In the genomic region with DNA sequence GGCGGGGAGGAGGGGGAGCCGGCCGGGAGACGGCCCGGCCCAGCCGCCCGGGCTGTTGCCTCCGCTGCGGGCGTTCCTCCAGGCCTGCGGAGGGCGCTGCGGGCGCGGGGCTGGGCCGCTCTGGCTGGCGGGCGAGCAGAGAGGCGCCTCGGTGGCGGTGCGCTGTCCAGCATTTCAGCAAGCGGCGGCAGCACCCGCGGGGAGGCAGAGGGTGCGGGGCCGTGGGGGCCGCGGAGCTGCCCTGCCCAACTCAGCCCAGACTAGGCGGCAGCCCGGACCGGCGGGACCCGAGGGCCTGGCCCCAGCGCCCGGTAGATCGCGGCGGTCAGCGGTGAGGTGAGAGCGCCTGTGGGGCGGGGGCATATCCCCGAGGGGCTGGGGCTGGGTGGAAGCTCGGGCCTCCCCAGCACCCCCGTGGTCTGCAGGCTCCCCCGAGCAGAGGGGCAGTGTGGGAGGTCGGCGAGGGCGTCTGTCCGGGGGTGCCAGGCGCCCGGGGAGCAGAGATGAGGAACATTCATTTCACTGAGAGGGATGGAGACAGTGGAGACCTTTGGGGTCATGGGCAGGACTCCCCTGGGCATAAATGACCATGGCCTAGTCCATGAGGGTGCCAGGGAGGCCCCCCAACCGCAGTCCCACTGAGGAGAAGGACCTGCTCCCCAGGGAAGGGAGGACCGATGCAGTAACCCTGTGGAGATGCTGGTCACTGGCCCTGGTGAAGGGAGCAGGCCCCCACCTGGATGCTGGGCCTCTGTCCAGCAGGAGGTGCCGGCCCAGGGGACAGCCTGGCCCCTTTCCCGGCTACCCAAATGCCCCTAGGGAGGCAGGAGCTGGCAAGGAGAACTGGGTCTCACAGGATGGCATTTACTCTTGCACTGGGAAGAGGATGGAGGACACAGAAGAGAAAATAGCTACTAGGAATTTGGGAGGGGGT, we compare ENCODE assay signal across 8 cellular contexts. TPM values are rescaled to one million over a fixed set of nuclear protein-coding genes. Genes with fewer than 3 reads are reported as not detected.
DNase-seq lines count a peak whose midpoint lies in the region; ATAC-seq and TF ChIP-seq lines count a peak whose summit lies in the region.

A gene with protein sequence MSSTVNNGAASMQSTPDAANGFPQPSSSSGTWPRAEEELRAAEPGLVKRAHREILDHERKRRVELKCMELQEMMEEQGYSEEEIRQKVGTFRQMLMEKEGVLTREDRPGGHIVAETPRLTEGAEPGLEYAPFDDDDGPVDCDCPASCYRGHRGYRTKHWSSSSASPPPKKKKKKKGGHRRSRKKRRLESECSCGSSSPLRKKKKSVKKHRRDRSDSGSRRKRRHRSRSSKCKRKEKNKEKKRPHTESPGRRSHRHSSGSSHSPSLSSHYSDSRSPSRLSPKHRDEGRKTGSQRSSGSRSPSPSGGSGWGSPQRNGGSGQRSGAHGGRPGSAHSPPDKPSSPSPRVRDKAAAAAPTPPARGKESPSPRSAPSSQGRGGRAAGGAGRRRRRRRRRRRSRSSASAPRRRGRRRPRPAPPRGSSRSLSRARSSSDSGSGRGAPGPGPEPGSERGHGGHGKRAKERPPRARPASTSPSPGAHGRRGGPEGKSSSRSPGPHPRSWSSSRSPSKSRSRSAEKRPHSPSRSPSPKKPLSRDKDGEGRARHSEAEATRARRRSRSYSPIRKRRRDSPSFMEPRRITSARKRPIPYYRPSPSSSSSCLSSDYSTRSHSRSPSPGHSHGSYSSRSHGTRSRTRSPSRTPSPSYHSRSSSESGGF (plus strand): TSS at position 165 of the 934 bp plus-strand sequence. CDS start 33,171 bp downstream, outside the sequence.

- H3K9me3 Mint-ChIP-seq in activated T-helper 2 cell treated with anti-CD3 and anti-CD28 coated beads, Interferon-gamma antibody, Interleukin-2, Interleukin-4, amounts not matched to agents 10 μg/mL and 5 μg/mL and 100 μg/mL, durations not matched to agents 14 hours and 24 hours and 36 hours, result no peaks in the 10 kb centered on the region
- no peaks in the 10 kb centered on the region for H3K9me3 Mint-ChIP-seq in neural crest cell

- TF ChIP-seq CTCF in AG04450 (IDR thresholded peaks at IDR 0.05; ENCODE audit: low read depth, low read length), result peak; percentile 56
- TF ChIP-seq CTCF in LNCAP (IDR thresholded peaks at IDR 0.05), result peak; percentile 75
- peak; percentile 91 for TF ChIP-seq CTCF in RWPE1 (conservative IDR thresholded peaks at IDR 0.05; ENCODE audit: low read depth)
- TF ChIP-seq CTCF in neural crest cell (conservative IDR thresholded peaks at IDR 0.05), result peak; percentile 70

- H3K36me3 Mint-ChIP-seq in activated T-helper 2 cell treated with anti-CD3 and anti-CD28 coated beads, Interferon-gamma antibody, Interleukin-2, Interleukin-4, amounts not matched to agents 10 μg/mL and 5 μg/mL and 100 μg/mL, durations not matched to agents 14 hours and 24 hours and 36 hours (ENCODE audit: low read depth), result no peaks in the 10 kb centered on the region
- no peaks in the 10 kb centered on the region for H3K36me3 Mint-ChIP-seq in neural crest cell (ENCODE audit: low read depth)

- H3K27me3 Mint-ChIP-seq in activated T-helper 2 cell treated with anti-CD3 and anti-CD28 coated beads, Interferon-gamma antibody, Interleukin-2, Interleukin-4, amounts not matched to agents 10 μg/mL and 5 μg/mL and 100 μg/mL, durations not matched to agents 14 hours and 24 hours and 36 hours (ENCODE audit: low read depth), result peaks cover 6% of the 10 kb centered on the region
- H3K27me3 Mint-ChIP-seq in neural crest cell (ENCODE audit: low read depth), result peaks cover 34% of the 10 kb centered on the region

- DNase-seq in AG04450 (ENCODE audit: low read depth, low spot score), result peak; percentile 37
- DNase-seq in GM19238 (ENCODE audit: insufficient read length, low spot score), result peak; percentile 55
- DNase-seq in RWPE1 (ENCODE audit: low spot score), result peak; percentile 67
- peak; percentile 80 for DNase-seq in activated T-helper 2 cell treated with anti-CD3 and anti-CD28 coated beads, Interferon-gamma antibody, Interleukin-2, Interleukin-4, amounts not matched to agents 10 μg/mL and 5 μg/mL and 100 μg/mL, durations not matched to agents 14 hours and 24 hours and 36 hours (ENCODE audit: low spot score)
- peak; percentile 35 for DNase-seq in fibroblast of the conjunctiva (ENCODE audit: low read depth)
- peak; percentile 91 for DNase-seq in neural crest cell (ENCODE audit: low read depth, low spot score)
- peak; percentile 91 for DNase-seq in stimulated activated naive CD8-positive, alpha-beta T cell treated with anti-CD3 and anti-CD28 coated beads, Interleukin-15, Interleukin-2, amounts not matched to agents 100 U/mL and 50 U/mL, for 24 hours

- peak; percentile 87 for ATAC-seq in stimulated activated naive CD8-positive, alpha-beta T cell treated with anti-CD3 and anti-CD28 coated beads, Interleukin-15, Interleukin-2, amounts not matched to agents 100 U/mL and 50 U/mL, for 24 hours

- peaks cover 9% of the 10 kb centered on the region for H3K27me3 ChIP-seq in AG04450 (ENCODE audit: control insufficient read depth, insufficient read depth, low read length)

- no peak within 1 kb of the TSS for H3K27ac Mint-ChIP-seq in activated T-helper 2 cell treated with anti-CD3 and anti-CD28 coated beads, Interferon-gamma antibody, Interleukin-2, Interleukin-4, amounts not matched to agents 10 μg/mL and 5 μg/mL and 100 μg/mL, durations not matched to agents 14 hours and 24 hours and 36 hours
- no peak within 1 kb of the TSS for H3K27ac Mint-ChIP-seq in neural crest cell (ENCODE audit: unreplicated experiment)

- H3K27ac ChIP-seq in AG04450 (ENCODE audit: low read depth, low read length) (no peak within 1 kb of the TSS), RWPE1 (peak within 1 kb of the TSS; percentile 45)

- no peaks in the 10 kb centered on the region for H3K4me1 Mint-ChIP-seq in activated T-helper 2 cell treated with anti-CD3 and anti-CD28 coated beads, Interferon-gamma antibody, Interleukin-2, Interleukin-4, amounts not matched to agents 10 μg/mL and 5 μg/mL and 100 μg/mL, durations not matched to agents 14 hours and 24 hours and 36 hours (ENCODE audit: low read depth)
- no peaks in the 10 kb centered on the region for H3K4me1 Mint-ChIP-seq in neural crest cell

- H3K4me3 Mint-ChIP-seq in activated T-helper 2 cell treated with anti-CD3 and anti-CD28 coated beads, Interferon-gamma antibody, Interleukin-2, Interleukin-4, amounts not matched to agents 10 μg/mL and 5 μg/mL and 100 μg/mL, durations not matched to agents 14 hours and 24 hours and 36 hours (ENCODE audit: low read depth), result no peak within 1 kb of the TSS
- peak within 1 kb of the TSS; percentile 38 for H3K4me3 Mint-ChIP-seq in neural crest cell

- intact Hi-C loops in activated T-helper 2 cell treated with anti-CD3 and anti-CD28 coated beads, Interferon-gamma antibody, Interleukin-2, Interleukin-4, amounts not matched to agents 10 μg/mL and 5 μg/mL and 100 μg/mL, durations not matched to agents 14 hours and 24 hours and 36 hours (cut with micrococcal nuclease), result loop anchor here (1.0 to 2.0 kb wide), 2 partner anchors 33 to 112 kb away; no protein-coding TSS in a partner anchor

- CTCF ChIA-PET in AG04450 (lab: Charles Lee) (interaction anchor here (1.5 kb wide), 1 partner anchor 19 kb away, joined by 4 read pairs; no protein-coding TSS in a partner anchor), RWPE1 (lab: Yijun Ruan, JAX) (interaction anchor here (0.6 to 2.4 kb wide), 8 partner anchors 21 to 481 kb away, joined by 3 to 7 read pairs (median 3); no protein-coding TSS in a partner anchor)

- POLR2A ChIA-PET in AG04450 (lab: Yijun Ruan, JAX), result no interaction called here
- POLR2A ChIA-PET in RWPE1 (lab: Yijun Ruan, JAX; ENCODE audit: low non-redundant PET), result no interaction called here

- H3K4me3 ChIP-seq in AG04450 (ENCODE audit: low read depth, low read length), result no peak within 1 kb of the TSS

- no peaks in the 10 kb centered on the region for H3K9me3 ChIP-seq in AG04450 (ENCODE audit: control insufficient read depth, insufficient read depth, low read length)

RNA-seq across cellular contexts. Expression of the gene that starts here (rescaled TPM):
- 1.5 and 2.0 TPM in 2 replicates for polyA plus RNA-seq in AG04450 (2011; rRNA removed)
- 2.5 and 3.0 TPM in 2 replicates for polyA minus RNA-seq in AG04450 (2011; rRNA and poly(A)+ RNA removed)
- total RNA-seq in activated T-helper 2 cell treated with anti-CD3 and anti-CD28 coated beads, Interferon-gamma antibody, Interleukin-2, Interleukin-4, amounts not matched to agents 10 μg/mL and 5 μg/mL and 100 μg/mL, durations not matched to agents 14 hours and 24 hours and 36 hours, result 0.11 and 0.23 TPM in 2 replicates
- 4.6 and 4.9 TPM in 2 replicates for total RNA-seq in neural crest cell

Comparison
In these comparisons a context has a peak if more than half of its experiments do, and no peak if none do; other contexts are left out.
1. Peak in DNase-seq in activated T-helper 2 cell treated with anti-CD3 and anti-CD28 coated beads, Interferon-gamma antibody, Interleukin-2, Interleukin-4, amounts not matched to agents 10 μg/mL and 5 μg/mL and 100 μg/mL, durations not matched to agents 14 hours and 24 hours and 36 hours; RNA of the gene not detected or under 1 TPM.
2. DNase-seq: peak in every context shown above with its lines; median percentile 91 in neural crest cell; 91 in stimulated activated naive CD8-positive, alpha-beta T cell treated with anti-CD3 and anti-CD28 coated beads, Interleukin-15, Interleukin-2, amounts not matched to agents 100 U/mL and 50 U/mL, for 24 hours; 80 in activated T-helper 2 cell treated with anti-CD3 and anti-CD28 coated beads, Interferon-gamma antibody, Interleukin-2, Interleukin-4, amounts not matched to agents 10 μg/mL and 5 μg/mL and 100 μg/mL, durations not matched to agents 14 hours and 24 hours and 36 hours; 67 in RWPE1; 55 in GM19238; 37 in AG04450; 35 in fibroblast of the conjunctiva.